Comparison of ENCODE assay signal across 15 cellular contexts in genomic region chr4:113960684-113961321, GRCh38. TPM values are rescaled to one million over a fixed set of nuclear protein-coding genes. Genes with fewer than 3 reads are reported as not detected.
DNase-seq lines count a peak whose midpoint lies in the region; ATAC-seq and TF ChIP-seq lines count a peak whose summit lies in the region.
"Had no signal": no experiment of that assay in that cellular context is flagged by ENCODE, and none has a peak within 500 bp of the region (broad histone marks: within the 10 kb centered on the region; RNA-seq: fewer than 3 reads in every experiment).

No MANE protein-coding gene starts in this region.

- DNase-seq in omental fat pad (ENCODE audit: low spot score) (no peak), Right ventricle myocardium inferior (ENCODE audit: missing footprints) (no peak)
- no peak for DNase-seq in activated naive CD4-positive, alpha-beta T cell treated with anti-CD3 and anti-CD28 coated beads, Interleukin-2, amount 50 U/mL, for 16 hours
- DNase-seq: activated CD4-positive, alpha-beta T cell treated with anti-CD3 and anti-CD28 coated beads for 1 hour; adrenal gland; CD4-positive, alpha-beta memory T cell; natural killer cell; NCI-H1694 treated with DMSO at 0.1 percent for 48 hours; stimulated activated naive B cell treated with anti-CD40 and anti-IgM and Interleukin-4, amounts not matched to agents 10 μg/mL and 1 μg/mL and 100 μg/mL, for 72 hours had no signal

- H3K4me1 ChIP-seq in Loucy (ENCODE audit: insufficient read depth, low read length, poor library complexity, severe bottlenecking) (peaks cover 70% of the 10 kb centered on the region), endocrine pancreas (ENCODE audit: control insufficient read depth, insufficient read depth, low read length) (peaks cover 24% of the 10 kb centered on the region)

- H3K27me3 ChIP-seq in Loucy (ENCODE audit: insufficient read depth, low read length, poor library complexity, severe bottlenecking) (no peaks in the 10 kb centered on the region), endocrine pancreas (ENCODE audit: control insufficient read depth, insufficient read depth, low read length) (no peaks in the 10 kb centered on the region)
- H3K27me3 ChIP-seq: adrenal gland had no signal

- H3K9me2 ChIP-seq in Loucy (replicated peaks; ENCODE audit: low read depth, low read length), result no peaks in the 10 kb centered on the region

- H3K4me2 ChIP-seq in Loucy (ENCODE audit: low read depth, low read length, poor library complexity, severe bottlenecking), result no peak overlapping the region

- TF ChIP-seq CTCF in 22Rv1 (IDR thresholded peaks at IDR 0.05) (no peak), Loucy (conservative IDR thresholded peaks at IDR 0.05; ENCODE audit: low read length) (no peak), omental fat pad (IDR thresholded peaks at IDR 0.05) (no peak)

- H3K9ac ChIP-seq in Loucy (ENCODE audit: low read depth, low read length, poor library complexity, severe bottlenecking) (no peak overlapping the region), endocrine pancreas (ENCODE audit: control insufficient read depth, insufficient read depth, low read length) (no peak overlapping the region)

- H3K27ac ChIP-seq in 22Rv1, result peak overlapping the region; percentile 81; the same call in 1 of the 2 replicates
- H3K27ac ChIP-seq: adrenal gland had no signal

- H3K9me3 ChIP-seq in Loucy (ENCODE audit: insufficient read depth, low read depth, low read length) (peaks cover 5% of the 10 kb centered on the region; the same call in 1 of the 2 replicates), endocrine pancreas (ENCODE audit: control insufficient read depth, low read length) (no peaks in the 10 kb centered on the region)
- H3K9me3 ChIP-seq: adrenal gland had no signal

- intact Hi-C loops in Right ventricle myocardium inferior (cut with DNase I), result no loop called here

- 0 out of 2 replicates have a peak overlapping the region, but pooled peaks have one; percentile 43 for H2AFZ ChIP-seq in Loucy (ENCODE audit: low read length)

- no peaks in the 10 kb centered on the region for H3K79me2 ChIP-seq in Loucy (ENCODE audit: insufficient read depth, low read length)

- ATAC-seq in omental fat pad (ENCODE audit: low FRiP score) (peak; percentile 12), HG02885 (IDR thresholded peaks at IDR 0.05; ENCODE audit: poor library complexity, unreplicated experiment) (no peak), HG03175 (IDR thresholded peaks at IDR 0.05; ENCODE audit: unreplicated experiment) (no peak), Right ventricle myocardium inferior (no peak)
- ATAC-seq: natural killer cell; stimulated activated naive B cell treated with anti-CD40 and anti-IgM and Interleukin-4, amounts not matched to agents 10 μg/mL and 1 μg/mL and 100 μg/mL, for 72 hours had no signal

- no peak overlapping the region for H3K4me3 ChIP-seq in Loucy (ENCODE audit: low read length, poor library complexity, severe bottlenecking)
- peak overlapping the region; percentile 5 for H3K4me3 ChIP-seq in endocrine pancreas (ENCODE audit: control insufficient read depth, insufficient read depth, low read length)
- H3K4me3 ChIP-seq: adrenal gland, lung had no signal

- no peaks in the 10 kb centered on the region for H3F3A ChIP-seq in Loucy (ENCODE audit: low read depth)

- H3K36me3 ChIP-seq in Loucy (ENCODE audit: insufficient read depth, low read length) (no peaks in the 10 kb centered on the region), endocrine pancreas (ENCODE audit: control insufficient read depth, insufficient read depth, low read length) (no peaks in the 10 kb centered on the region)
- H3K36me3 ChIP-seq: adrenal gland had no signal

- no peaks in the 10 kb centered on the region for H4K20me1 ChIP-seq in Loucy (ENCODE audit: insufficient read depth, low read length, poor library complexity, severe bottlenecking)

RNA-seq across cellular contexts. Expression of gene ARSJ, which starts 18.6 kb away (rescaled TPM):
- total RNA-seq in omental fat pad, result 10 to 100 TPM in 1 of 4 donors, 1 to 10 TPM in 3; 3.8 to 21.5 (median 7.8) TPM
- 0.54 TPM for total RNA-seq in Right ventricle myocardium inferior
